In genomic region chr20:34215711-34216381, GRCh38 we compare ENCODE assay signal across 8 cellular contexts. TPM values are rescaled to one million over a fixed set of nuclear protein-coding genes. Genes with fewer than 3 reads are reported as not detected.
DNase-seq lines count a peak whose midpoint lies in the region; ATAC-seq and TF ChIP-seq lines count a peak whose summit lies in the region.

No MANE protein-coding gene starts in this region.

- no peaks in the 10 kb centered on the region for H3K9me3 ChIP-seq in lung (ENCODE audit: control insufficient read depth in 2 of 2, insufficient read depth in 1 of 2, low read length in 1 of 2)

- H3K4me1 ChIP-seq in lung (ENCODE audit: control insufficient read depth in 2 of 2, insufficient read depth in 2 of 2, low read length in 2 of 2) = no peaks in the 10 kb centered on the region

- no peaks in the 10 kb centered on the region for H3K27me3 ChIP-seq in lung (ENCODE audit: control insufficient read depth, insufficient read depth)

- ATAC-seq in lung (ENCODE audit: insufficient read depth, low FRiP score) (peak; percentile 94), GM21360 (IDR thresholded peaks at IDR 0.05; ENCODE audit: unreplicated experiment) (no peak)

- WGBS in lung, 2 donors = 2 to 4% methylated on average over 46 to 49 of the region's 49 CpGs

- no peaks in the 10 kb centered on the region for H3K36me3 ChIP-seq in lung (ENCODE audit: control insufficient read depth in 2 of 2, insufficient read depth in 2 of 2, low read length in 2 of 2)

- H3K27ac ChIP-seq in lung (ENCODE audit: low read depth in 1 of 2, low read length in 1 of 2) = peak overlapping the region; percentile 65 to 86

- TF ChIP-seq CTCF in GM12865 (IDR thresholded peaks at IDR 0.05; ENCODE audit: insufficient read depth, low read depth, low read length, missing control alignments) (no peak), lung (IDR thresholded peaks at IDR 0.05; ENCODE audit: control extremely low read depth, extremely low read depth) (no peak)

- no peak overlapping the region; the same call in 1 of the 2 replicates for H3K4me3 ChIP-seq in GM12865 (ENCODE audit: low read depth, low read length)
- peak overlapping the region; percentile 36 for H3K4me3 ChIP-seq in lung

- DNase-seq in GM12865 (ENCODE audit: low read depth) (peak; percentile 41), NCI-H2171 (lab: John Stamatoyannopoulos, UW) (peak; percentile 24), lung (ENCODE audit: low spot score) (peak; percentile 85), SIG-M5 treated with dmso at 0.1 percent for 504 hours (lab: John Stamatoyannopoulos, UW; ENCODE audit: unreplicated experiment) (no peak)
- peak; percentile 59 to 66 for DNase-seq in activated CD4-positive, alpha-beta T cell treated with anti-CD3 and anti-CD28 coated beads, Interleukin-2, amount 50 U/mL, for 48 hours
- DNase-seq in effector CD4-positive, alpha-beta T cell = peak; percentile 2
- DNase-seq in stimulated activated CD4-positive, alpha-beta T cell treated with anti-CD3 and anti-CD28 coated beads, Interleukin-4, amount 100 ng/mL, for 48 hours (ENCODE audit: low read depth in 2 of 2) = peak; percentile 48 to 52

RNA-seq across cellular contexts. Expression of gene ASIP, which starts 25.4 kb away (rescaled TPM):
- total RNA-seq in lung = not detected
- polyA plus RNA-seq in lung = under 1 TPM; 0.15 to 0.87 TPM
